ENCODE assay signal across 28 cellular contexts in the genomic region with DNA sequence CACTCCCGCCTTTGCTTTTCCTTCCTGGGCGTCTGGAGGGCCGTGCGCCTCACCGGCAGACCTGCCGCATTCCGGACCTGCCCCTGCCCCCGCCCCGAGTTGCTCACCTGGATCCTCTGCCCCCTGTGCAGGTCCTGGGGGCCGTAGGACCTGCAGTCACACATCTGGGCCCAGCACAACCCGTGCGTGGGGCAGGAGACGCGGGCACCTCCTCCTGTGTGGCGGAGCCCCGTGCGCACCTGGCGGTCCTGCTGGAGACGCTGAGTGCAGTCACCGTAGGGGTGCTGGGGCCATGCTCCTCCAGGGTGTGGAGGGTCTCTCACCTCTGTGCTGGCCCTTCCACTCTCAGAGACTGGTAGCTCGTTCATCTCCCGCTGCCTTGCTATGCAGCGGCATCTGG.
"Had no signal": no experiment of that assay in that cellular context is flagged by ENCODE, and none has a peak within 500 bp of the region (broad histone marks: within the 10 kb centered on the region; RNA-seq: fewer than 3 reads in every experiment).

No MANE protein-coding gene starts in this region.

- H3K4me1 ChIP-seq: SJCRH30 had no signal

- DNase-seq: Karpas-422; KG1; MG63; NCI-H1092; NCI-H1105 treated with DMSO at 0.1 percent for 48 hours; NCI-H1417 treated with DMSO at 0.1 percent for 48 hours; NCI-H146; NCI-H1694 treated with DMSO at 0.1 percent for 48 hours; NCI-H1930; NCI-H2081; NCI-H2107; NCI-H2171; NCI-H226; NCI-H446; NCI-H510A; NCI-H524 treated with DMSO at 0.1 percent for 48 hours; NCI-H69; NCI-H774; NK-92 treated with Interleukin-12 subunit alpha and Interleukin-12 subunit beta, amount 100 ng/mL, for 24 hours; PC-3; SHP77 treated with DMSO at 0.1 percent for 48 hours; SJCRH30 had no signal

- FAIRE-seq: HTR-8/SVneo had no signal

- H3K36me3 ChIP-seq: MG63 had no signal

- ATAC-seq: Panc1, PC-3, Right ventricle myocardium inferior, SK-N-SH treated with all-trans-retinoic acid at 6 μM for 48 hours had no signal

- H3K4me3 ChIP-seq: MG63, SJCRH30 had no signal

- H3K27me3 ChIP-seq: MG63, SJCRH30 had no signal

- H3K27ac ChIP-seq: HL-60, RWPE1, SJCRH30 had no signal

- H3K9me3 ChIP-seq: MG63, SJCRH30 had no signal
